Comparison of ENCODE assay signal across 1 cellular context in genomic region chr12:9673404-9674225, GRCh38.
TF ChIP-seq lines count a peak whose summit lies in the region.

No MANE protein-coding gene starts in this region.

TF ChIP-seq in K562, 482 proteins besides CTCF, POLR2A, EP300 and RAD21 (continued from another document and continues in another):
- no peak for TF ChIP-seq CHAMP1 (IDR thresholded peaks at IDR 0.05)
- TF ChIP-seq ZNF212 (CRISPR knock-in tag; IDR thresholded peaks at IDR 0.05): no peak
- TF ChIP-seq FOXJ2 (tag; IDR thresholded peaks at IDR 0.05): no peak
- TF ChIP-seq ZNF717 (CRISPR knock-in tag; IDR thresholded peaks at IDR 0.05): no peak
- 0 out of 3 replicates have a peak, but pooled peaks of 1 of the 2 experiments have one; percentile 29 for TF ChIP-seq CBX3 (IDR thresholded peaks at IDR 0.05; ENCODE audit: borderline replicate concordance in 1 of 2, low read length in 2 of 2)
- peak; percentile 47; the same call in 1 of the 2 replicates for TF ChIP-seq MAFK (IDR thresholded peaks at IDR 0.05; ENCODE audit: low read length)
- TF ChIP-seq MNT (conservative IDR thresholded peaks at IDR 0.05): no peak
- TF ChIP-seq TCF3 (CRISPR knock-in tag; IDR thresholded peaks at IDR 0.05): peak; percentile 82
- 0 out of 2 replicates have a peak, but pooled peaks have one; percentile 52 for TF ChIP-seq RNF2 (IDR thresholded peaks at IDR 0.05)
- no peak for TF ChIP-seq SMAD3 (CRISPR knock-in tag; conservative IDR thresholded peaks at IDR 0.05)
- peak; percentile 41; the same call in 1 of the 2 replicates for TF ChIP-seq KLF16 (IDR thresholded peaks at IDR 0.05)
- 0 out of 2 replicates have a peak, but pooled peaks have one; percentile 28 for TF ChIP-seq CUX1 (CRISPR knock-in tag; IDR thresholded peaks at IDR 0.05)
- peak in 1 of 3 experiments; percentile 23 for TF ChIP-seq YY1 (IDR thresholded peaks at IDR 0.05; ENCODE audit: borderline replicate concordance in 1 of 3, control insufficient read depth in 1 of 3, extremely low read depth in 1 of 3, insufficient read depth in 3 of 3, insufficient read length in 1 of 3, insufficient replicate concordance in 2 of 3, low read depth in 1 of 3, low read length in 2 of 3)
- TF ChIP-seq ZNF239 (CRISPR knock-in tag; IDR thresholded peaks at IDR 0.05): no peak
- TF ChIP-seq NRF1 (conservative IDR thresholded peaks at IDR 0.05 in 1 of 2, IDR thresholded peaks at IDR 0.05 in 1 of 2): no peak
- TF ChIP-seq GTF2F1 (IDR thresholded peaks at IDR 0.05; ENCODE audit: low read depth, low read length): no peak
- TF ChIP-seq ERF (CRISPR knock-in tag; IDR thresholded peaks at IDR 0.05): no peak
- TF ChIP-seq ZBTB26 (CRISPR knock-in tag; IDR thresholded peaks at IDR 0.05): no peak
- 0 out of 4 replicates have a peak, but pooled peaks of 1 of the 2 experiments have one; percentile 12 for TF ChIP-seq RCOR1 (IDR thresholded peaks at IDR 0.05; ENCODE audit: borderline replicate concordance in 1 of 2, low read depth in 2 of 2, low read length in 2 of 2)
- peak; percentile 90 for TF ChIP-seq ZNF316 (IDR thresholded peaks at IDR 0.05)
- no peak for TF ChIP-seq ZBTB9 (CRISPR knock-in tag; IDR thresholded peaks at IDR 0.05)
- peak; percentile 78 for TF ChIP-seq MAFG (tag; conservative IDR thresholded peaks at IDR 0.05)
- peak; percentile 62 for TF ChIP-seq CTBP1 (IDR thresholded peaks at IDR 0.05; ENCODE audit: borderline replicate concordance)
- TF ChIP-seq ZNF277 (CRISPR knock-in tag; IDR thresholded peaks at IDR 0.05; ENCODE audit: borderline replicate concordance): no peak
- no peak for TF ChIP-seq USF2 (CRISPR knock-in tag; IDR thresholded peaks at IDR 0.05)
- no peak for TF ChIP-seq AFF1 (IDR thresholded peaks at IDR 0.05; ENCODE audit: low read depth in 1 of 2, partially characterized antibody in 2 of 2)
- no peak for TF ChIP-seq THAP7 (CRISPR knock-in tag; IDR thresholded peaks at IDR 0.05)
- peak; percentile 52; the same call in 1 of the 2 replicates for TF ChIP-seq ATF7 (IDR thresholded peaks at IDR 0.05)
- TF ChIP-seq SIX5 (IDR thresholded peaks at IDR 0.05; ENCODE audit: borderline replicate concordance in 1 of 2, insufficient read depth in 1 of 2, low read depth in 1 of 2, low read length in 2 of 2): no peak
- 0 out of 2 replicates have a peak, but pooled peaks have one; percentile 33 for TF ChIP-seq MAFF (IDR thresholded peaks at IDR 0.05; ENCODE audit: low read length)
- peak; percentile 67 for TF ChIP-seq GATA2 (CRISPR knock-in tag; IDR thresholded peaks at IDR 0.05)
- peak; percentile 47 to 50; a peak in 3 of 4 replicates for TF ChIP-seq TRIM24 (IDR thresholded peaks at IDR 0.05)
- TF ChIP-seq ATF3 (IDR thresholded peaks at IDR 0.05): peak; percentile 60; the same call in 1 of the 2 replicates
- TF ChIP-seq ATF3 (CRISPR knock-in tag; conservative IDR thresholded peaks at IDR 0.05): no peak
- TF ChIP-seq ZFP36 (IDR thresholded peaks at IDR 0.05; ENCODE audit: low read depth, low read length, partially characterized antibody): peak; percentile 27
- TF ChIP-seq SIN3B (IDR thresholded peaks at IDR 0.05; ENCODE audit: low read depth): no peak
- TF ChIP-seq SMARCE1 (IDR thresholded peaks at IDR 0.05): peak; percentile 83
- TF ChIP-seq ZBTB7A (IDR thresholded peaks at IDR 0.05; ENCODE audit: borderline replicate concordance, control insufficient read depth, low read depth, low read length): peak; percentile 62; the same call in 1 of the 2 replicates
- TF ChIP-seq SMARCA4 (IDR thresholded peaks at IDR 0.05): peak; percentile 80
- TF ChIP-seq MXI1 (IDR thresholded peaks at IDR 0.05; ENCODE audit: low read depth, low read length): no peak
- TF ChIP-seq HNRNPL (IDR thresholded peaks at IDR 0.05; ENCODE audit: low read depth, low read length): no peak
- TF ChIP-seq NR3C1 (CRISPR knock-in tag; IDR thresholded peaks at IDR 0.05): no peak
- TF ChIP-seq ZNF583 (CRISPR knock-in tag; IDR thresholded peaks at IDR 0.05): no peak
- peak; percentile 75 for TF ChIP-seq CBFA2T2 (conservative IDR thresholded peaks at IDR 0.05)
